ENCODE assay signal across 1 cellular context in the genomic region with DNA sequence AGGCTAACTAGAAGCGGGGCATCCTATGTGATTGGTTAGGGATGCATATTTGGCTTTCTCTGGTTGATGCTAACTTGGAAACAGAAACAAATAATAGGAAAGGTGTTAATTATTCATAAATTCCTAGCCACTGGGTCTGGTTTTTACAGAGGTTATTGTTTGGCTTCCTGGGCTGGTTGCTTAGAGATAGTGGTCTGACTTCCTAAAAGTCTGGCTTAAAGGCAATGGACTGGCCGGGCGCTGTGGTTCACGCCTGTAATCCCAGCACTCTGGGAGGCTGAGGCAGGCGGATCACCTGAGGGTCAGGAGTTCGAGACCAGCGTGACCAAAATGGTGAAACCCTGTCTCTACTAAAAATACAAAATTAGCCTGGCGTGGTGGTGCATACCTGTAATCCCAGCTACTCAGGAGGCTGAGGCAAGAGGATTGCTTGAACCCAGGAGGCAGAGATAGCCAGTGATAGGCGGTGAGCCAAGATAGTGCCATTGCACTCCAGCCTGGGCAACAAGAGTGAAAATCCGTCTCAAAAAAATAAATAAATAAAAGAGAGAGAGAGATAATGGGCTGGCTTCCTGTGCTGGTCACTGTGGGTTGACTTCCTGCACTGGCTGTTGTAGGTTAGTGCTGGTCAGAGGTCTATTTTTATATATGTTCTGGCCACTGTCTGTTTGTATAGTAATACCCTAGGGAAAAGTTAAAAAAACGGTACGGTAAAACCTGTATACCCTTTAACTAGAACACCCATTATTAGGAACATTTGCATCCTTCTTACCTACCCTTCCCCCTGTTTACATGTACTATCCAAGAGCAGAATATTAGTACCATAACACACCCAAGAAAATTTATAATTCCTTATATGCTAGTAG.
TF ChIP-seq lines count a peak whose summit lies in the region.

No MANE protein-coding gene starts in this region.

TF ChIP-seq in HepG2, 621 proteins besides CTCF, POLR2A, EP300 and RAD21 (continued from another document):
- TF ChIP-seq, protein P1, sequence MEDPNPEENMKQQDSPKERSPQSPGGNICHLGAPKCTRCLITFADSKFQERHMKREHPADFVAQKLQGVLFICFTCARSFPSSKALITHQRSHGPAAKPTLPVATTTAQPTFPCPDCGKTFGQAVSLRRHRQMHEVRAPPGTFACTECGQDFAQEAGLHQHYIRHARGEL (CRISPR knock-in tag; IDR thresholded peaks at IDR 0.05) = no peak
- no peak for TF ChIP-seq ZSCAN25 (CRISPR knock-in tag; IDR thresholded peaks at IDR 0.05)
- TF ChIP-seq, protein P2, sequence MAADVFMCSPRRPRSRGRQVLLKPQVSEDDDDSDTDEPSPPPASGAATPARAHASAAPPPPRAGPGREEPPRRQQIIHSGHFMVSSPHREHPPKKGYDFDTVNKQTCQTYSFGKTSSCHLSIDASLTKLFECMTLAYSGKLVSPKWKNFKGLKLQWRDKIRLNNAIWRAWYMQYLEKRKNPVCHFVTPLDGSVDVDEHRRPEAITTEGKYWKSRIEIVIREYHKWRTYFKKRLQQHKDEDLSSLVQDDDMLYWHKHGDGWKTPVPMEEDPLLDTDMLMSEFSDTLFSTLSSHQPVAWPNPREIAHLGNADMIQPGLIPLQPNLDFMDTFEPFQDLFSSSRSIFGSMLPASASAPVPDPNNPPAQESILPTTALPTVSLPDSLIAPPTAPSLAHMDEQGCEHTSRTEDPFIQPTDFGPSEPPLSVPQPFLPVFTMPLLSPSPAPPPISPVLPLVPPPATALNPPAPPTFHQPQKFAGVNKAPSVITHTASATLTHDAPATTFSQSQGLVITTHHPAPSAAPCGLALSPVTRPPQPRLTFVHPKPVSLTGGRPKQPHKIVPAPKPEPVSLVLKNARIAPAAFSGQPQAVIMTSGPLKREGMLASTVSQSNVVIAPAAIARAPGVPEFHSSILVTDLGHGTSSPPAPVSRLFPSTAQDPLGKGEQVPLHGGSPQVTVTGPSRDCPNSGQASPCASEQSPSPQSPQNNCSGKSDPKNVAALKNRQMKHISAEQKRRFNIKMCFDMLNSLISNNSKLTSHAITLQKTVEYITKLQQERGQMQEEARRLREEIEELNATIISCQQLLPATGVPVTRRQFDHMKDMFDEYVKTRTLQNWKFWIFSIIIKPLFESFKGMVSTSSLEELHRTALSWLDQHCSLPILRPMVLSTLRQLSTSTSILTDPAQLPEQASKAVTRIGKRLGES (CRISPR knock-in tag; IDR thresholded peaks at IDR 0.05; ENCODE audit: borderline replicate concordance) = no peak
- TF ChIP-seq ZSCAN22 (CRISPR knock-in tag; IDR thresholded peaks at IDR 0.05) = no peak
- 0 out of 2 replicates have a peak, but pooled peaks have one; percentile 33 for TF ChIP-seq SALL1 (CRISPR knock-in tag; IDR thresholded peaks at IDR 0.05)
- no peak for TF ChIP-seq KDM4B (CRISPR knock-in tag; IDR thresholded peaks at IDR 0.05)
- TF ChIP-seq GATAD2A (CRISPR knock-in tag; IDR thresholded peaks at IDR 0.05) = no peak
- TF ChIP-seq ZBTB38 (CRISPR knock-in tag; IDR thresholded peaks at IDR 0.05) = 0 out of 2 replicates have a peak, but pooled peaks have one; percentile 23
